9 cellular contexts compared by ENCODE assay signal in genomic region chr13:94345374-94346195, GRCh38.
A peak's percentile ranks its signal among the peaks of the same experiment; 100 is the strongest.
DNase-seq lines count a peak whose midpoint lies in the region; ATAC-seq, FAIRE-seq and TF ChIP-seq lines count a peak whose summit lies in the region.
"Had no signal": no experiment of that assay in that cellular context is flagged by ENCODE, and none has a peak within 500 bp of the region (broad histone marks: within the 10 kb centered on the region; RNA-seq: fewer than 3 reads in every experiment).

No MANE protein-coding gene starts in this region.

- H3K4me3 Mint-ChIP-seq in naive thymus-derived CD4-positive, alpha-beta T cell = peak overlapping the region in 1 of 10 donors; percentile 40
- no peak overlapping the region for H3K4me3 Mint-ChIP-seq in activated naive CD4-positive, alpha-beta T cell treated with anti-CD3 and anti-CD28 coated beads for 36 hours
- H3K4me3 Mint-ChIP-seq in CD14-positive monocyte = no peak overlapping the region

- DNase-seq in NCI-H1092 treated with DMSO at 0.1 percent for 48 hours (lab: John Stamatoyannopoulos, UW) (peak; percentile 63), K562 (ENCODE audit: extremely low read depth in 1 of 4, low spot score in 3 of 4) (no peak), NCI-H128 (lab: John Stamatoyannopoulos, UW; ENCODE audit: unreplicated experiment) (no peak), middle frontal gyrus (ENCODE audit: extremely low spot score, low spot score) (no peak), CD14-positive monocyte (ENCODE audit: low spot score) (no peak)
- peak in 7 of 9 donors; percentile 23 to 63 (median 48) for DNase-seq in naive thymus-derived CD4-positive, alpha-beta T cell
- DNase-seq in activated naive CD4-positive, alpha-beta T cell treated with anti-CD3 and anti-CD28 coated beads for 36 hours = no peak

- peaks cover 0 to 12% (median 0%) of the 10 kb centered on the region in 5 donors for H3K27me3 Mint-ChIP-seq in naive thymus-derived CD4-positive, alpha-beta T cell
- H3K27me3 Mint-ChIP-seq in activated naive CD4-positive, alpha-beta T cell treated with anti-CD3 and anti-CD28 coated beads for 36 hours (ENCODE audit: low read depth) = peaks cover 4% of the 10 kb centered on the region
- peaks cover 0 to 2% (median 0%) of the 10 kb centered on the region in 3 donors for H3K27me3 Mint-ChIP-seq in CD14-positive monocyte (ENCODE audit: low read depth in 3 of 3)

- TF ChIP-seq CTCF in K562 (IDR thresholded peaks at IDR 0.05 in 2 of 3, conservative IDR thresholded peaks at IDR 0.05 in 1 of 3; ENCODE audit: insufficient read depth in 2 of 3, low read depth in 1 of 3, low read length in 3 of 3) = no peak
- TF ChIP-seq CTCF in CD14-positive monocyte (IDR thresholded peaks at IDR 0.05) = no peak

- no peaks in the 10 kb centered on the region for H3K79me2 ChIP-seq in K562 (ENCODE audit: control insufficient read depth, insufficient read depth, low read length)

- no peak for TF ChIP-seq EP300 in K562 (IDR thresholded peaks at IDR 0.05; ENCODE audit: low read length)

- no peak overlapping the region for H2AFZ ChIP-seq in K562 (ENCODE audit: low read depth, low read length)

- H3K9me3 ChIP-seq in K562 (replicated peaks; ENCODE audit: control insufficient read depth, insufficient read depth, low read depth, low read length) = no peaks in the 10 kb centered on the region
- H3K9me3 ChIP-seq in naive thymus-derived CD4-positive, alpha-beta T cell (ENCODE audit: control insufficient read depth in 2 of 3, low read length in 3 of 3) = no peaks in the 10 kb centered on the region

- H3K4me1 Mint-ChIP-seq in naive thymus-derived CD4-positive, alpha-beta T cell = peaks cover 4 to 18% (median 8%) of the 10 kb centered on the region in 7 donors
- peaks cover 24% of the 10 kb centered on the region for H3K4me1 Mint-ChIP-seq in activated naive CD4-positive, alpha-beta T cell treated with anti-CD3 and anti-CD28 coated beads for 36 hours (ENCODE audit: low read depth)
- no peaks in the 10 kb centered on the region for H3K4me1 Mint-ChIP-seq in CD14-positive monocyte

- BruUV-seq in K562 (replicated peaks; lab: Mats Ljungman, UMichigan) = no TSS peak

- no peak overlapping the region for H3K27ac Mint-ChIP-seq in naive thymus-derived CD4-positive, alpha-beta T cell
- no peak overlapping the region for H3K27ac Mint-ChIP-seq in activated naive CD4-positive, alpha-beta T cell treated with anti-CD3 and anti-CD28 coated beads for 36 hours
- H3K27ac Mint-ChIP-seq in CD14-positive monocyte = no peak overlapping the region

- no peak for FAIRE-seq in K562 (lab: Jason Lieb, UNC)

- no peaks in the 10 kb centered on the region for H3K9me1 ChIP-seq in K562 (ENCODE audit: control insufficient read depth, insufficient read depth, low read length)

- H3K27ac ChIP-seq in K562 (ENCODE audit: extremely low read depth, low read depth, low read length) = no peak overlapping the region
- H3K27ac ChIP-seq in naive thymus-derived CD4-positive, alpha-beta T cell (ENCODE audit: low read depth, low read length) = no peak overlapping the region

- no peak overlapping the region for H3K9ac ChIP-seq in K562 (ENCODE audit: insufficient read depth in 1 of 2, low read depth in 2 of 2, low read length in 2 of 2)

- under 1% methylated on average over 8 of the region's 8 CpGs for WGBS in K562 (ENCODE audit: insufficient coverage, low coverage, missing lambda C conversion rate)

- H3K27me3 ChIP-seq in K562 (ENCODE audit: control insufficient read depth in 2 of 2, insufficient read depth in 2 of 2, low read length in 2 of 2) = no peaks in the 10 kb centered on the region
- H3K27me3 ChIP-seq in naive thymus-derived CD4-positive, alpha-beta T cell (ENCODE audit: control insufficient read depth in 2 of 2, insufficient read depth in 2 of 2, low read length in 2 of 2) = no peaks in the 10 kb centered on the region

- POLR2A ChIA-PET in K562 (lab: Yijun Ruan, JAX) = interaction anchor here (0.6 kb wide), 1 partner anchor 1379 kb away, joined by 3 read pairs; no protein-coding TSS in a partner anchor
- POLR2A ChIA-PET in naive thymus-derived CD4-positive, alpha-beta T cell (lab: Charles Lee) = interaction anchor here (0.5 kb wide), 1 partner anchor 675 kb away, joined by 4 read pairs; no protein-coding TSS in a partner anchor

- CTCF ChIA-PET in K562 (lab: Yijun Ruan, JAX; ENCODE audit: low intra/inter-chr PET ratio) = no interaction called here
- CTCF ChIA-PET in naive thymus-derived CD4-positive, alpha-beta T cell (lab: Charles Lee) = interaction anchor here (0.6 to 1.8 kb wide), 10 partner anchors 17 to 601 kb away, joined by 3 to 5 read pairs (median 4); no protein-coding TSS in a partner anchor
- CTCF ChIA-PET in activated naive CD4-positive, alpha-beta T cell treated with anti-CD3 and anti-CD28 coated beads for 36 hours (lab: Charles Lee) = interaction anchor here (0.8 to 1.5 kb wide), 6 partner anchors 9 to 317 kb away, joined by 3 to 4 read pairs (median 3); no protein-coding TSS in a partner anchor

- no peak overlapping the region for H3K4me2 ChIP-seq in K562 (ENCODE audit: insufficient read depth, low read length)

- H3K4me3 ChIP-seq in K562 = no peak overlapping the region
- no peak overlapping the region for H3K4me3 ChIP-seq in naive thymus-derived CD4-positive, alpha-beta T cell (ENCODE audit: low read length)

- peaks cover 0 to 2% (median 0%) of the 10 kb centered on the region in 5 donors for H3K36me3 Mint-ChIP-seq in naive thymus-derived CD4-positive, alpha-beta T cell
- H3K36me3 Mint-ChIP-seq in activated naive CD4-positive, alpha-beta T cell treated with anti-CD3 and anti-CD28 coated beads for 36 hours (ENCODE audit: low read depth) = no peaks in the 10 kb centered on the region
- no peaks in the 10 kb centered on the region for H3K36me3 Mint-ChIP-seq in CD14-positive monocyte
- H3K36me3 Mint-ChIP-seq: activated naive CD4-positive, alpha-beta T cell treated with anti-CD3 and anti-CD28 coated beads, Interleukin-2, amount 50 U/mL, for 72 hours had no signal

- ATAC-seq in GM18511 (IDR thresholded peaks at IDR 0.05; ENCODE audit: unreplicated experiment) (peak; percentile 67), K562 (no peak)
- ATAC-seq in naive thymus-derived CD4-positive, alpha-beta T cell = peak; percentile 73

- in situ Hi-C loops in K562 (cut with MboI) = no loop called here

- no peak for TF ChIP-seq RAD21 in K562 (CRISPR knock-in tag; conservative IDR thresholded peaks at IDR 0.05 in 1 of 2, IDR thresholded peaks at IDR 0.05 in 1 of 2)

- no peaks in the 10 kb centered on the region for H4K20me1 ChIP-seq in K562 (replicated peaks; ENCODE audit: control insufficient read depth, insufficient read depth, low read length)

- H3K9me3 Mint-ChIP-seq in naive thymus-derived CD4-positive, alpha-beta T cell = no peaks in the 10 kb centered on the region
- no peaks in the 10 kb centered on the region for H3K9me3 Mint-ChIP-seq in activated naive CD4-positive, alpha-beta T cell treated with anti-CD3 and anti-CD28 coated beads for 36 hours
- H3K9me3 Mint-ChIP-seq in CD14-positive monocyte = no peaks in the 10 kb centered on the region
- H3K9me3 Mint-ChIP-seq: activated naive CD4-positive, alpha-beta T cell treated with anti-CD3 and anti-CD28 coated beads, Interleukin-2, amount 50 U/mL, for 72 hours had no signal

- no peaks in the 10 kb centered on the region for H3K36me3 ChIP-seq in K562 (ENCODE audit: control insufficient read depth, insufficient read depth, low read length)
- H3K36me3 ChIP-seq in naive thymus-derived CD4-positive, alpha-beta T cell (ENCODE audit: control insufficient read depth in 2 of 3, insufficient read depth in 3 of 3, low read length in 3 of 3) = no peaks in the 10 kb centered on the region

- no peaks in the 10 kb centered on the region for H3K4me1 ChIP-seq in K562 (replicated peaks in 1 of 2; ENCODE audit: control insufficient read depth in 2 of 2, insufficient read depth in 2 of 2, low read length in 2 of 2)
- H3K4me1 ChIP-seq in naive thymus-derived CD4-positive, alpha-beta T cell (ENCODE audit: control insufficient read depth in 2 of 2, insufficient read depth in 2 of 2, low read length in 2 of 2) = no peaks in the 10 kb centered on the region

- no peak for TF ChIP-seq POLR2A in K562 (conservative IDR thresholded peaks at IDR 0.05)

- intact Hi-C loops in K562 (cut with micrococcal nuclease) (no loop called here), CD14-positive monocyte (cut with micrococcal nuclease) (no loop called here)
- intact Hi-C loops in naive thymus-derived CD4-positive, alpha-beta T cell (cut with micrococcal nuclease) = loop anchor here (1.0 to 10.0 kb wide), 6 partner anchors 18 to 701 kb away; no protein-coding TSS in a partner anchor
- intact Hi-C loops in activated naive CD4-positive, alpha-beta T cell treated with anti-CD3 and anti-CD28 coated beads for 36 hours (cut with micrococcal nuclease) = loop anchor here (1.0 to 5.0 kb wide), 4 partner anchors 16 to 153 kb away; no protein-coding TSS in a partner anchor

TF ChIP-seq in K562, 482 proteins besides CTCF, POLR2A, EP300 and RAD21 (continues in another document):
- TF ChIP-seq, protein P1, sequence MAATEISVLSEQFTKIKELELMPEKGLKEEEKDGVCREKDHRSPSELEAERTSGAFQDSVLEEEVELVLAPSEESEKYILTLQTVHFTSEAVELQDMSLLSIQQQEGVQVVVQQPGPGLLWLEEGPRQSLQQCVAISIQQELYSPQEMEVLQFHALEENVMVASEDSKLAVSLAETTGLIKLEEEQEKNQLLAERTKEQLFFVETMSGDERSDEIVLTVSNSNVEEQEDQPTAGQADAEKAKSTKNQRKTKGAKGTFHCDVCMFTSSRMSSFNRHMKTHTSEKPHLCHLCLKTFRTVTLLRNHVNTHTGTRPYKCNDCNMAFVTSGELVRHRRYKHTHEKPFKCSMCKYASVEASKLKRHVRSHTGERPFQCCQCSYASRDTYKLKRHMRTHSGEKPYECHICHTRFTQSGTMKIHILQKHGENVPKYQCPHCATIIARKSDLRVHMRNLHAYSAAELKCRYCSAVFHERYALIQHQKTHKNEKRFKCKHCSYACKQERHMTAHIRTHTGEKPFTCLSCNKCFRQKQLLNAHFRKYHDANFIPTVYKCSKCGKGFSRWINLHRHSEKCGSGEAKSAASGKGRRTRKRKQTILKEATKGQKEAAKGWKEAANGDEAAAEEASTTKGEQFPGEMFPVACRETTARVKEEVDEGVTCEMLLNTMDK (IDR thresholded peaks at IDR 0.05; ENCODE audit: borderline replicate concordance, insufficient read depth, low read depth, low read length, poor library complexity, severe bottlenecking) = peak; percentile 14
- TF ChIP-seq ZNF830 (CRISPR knock-in tag; IDR thresholded peaks at IDR 0.05) = no peak
- TF ChIP-seq EP400 (IDR thresholded peaks at IDR 0.05) = no peak

Comparison
In these comparisons a context has a peak if more than half of its experiments do, and no peak if none do; other contexts are left out.
1. DNase-seq: peak in NCI-H1092 treated with DMSO at 0.1 percent for 48 hours (single experiment) and naive thymus-derived CD4-positive, alpha-beta T cell (7 of 9); none in K562 (0 of 4), NCI-H128 (single experiment), activated naive CD4-positive, alpha-beta T cell treated with anti-CD3 and anti-CD28 coated beads for 36 hours (single experiment), middle frontal gyrus (single experiment) and CD14-positive monocyte (single experiment).
2. intact Hi-C loops: an anchor here in naive thymus-derived CD4-positive, alpha-beta T cell (1.0 to 10.0 kb wide) and activated naive CD4-positive, alpha-beta T cell treated with anti-CD3 and anti-CD28 coated beads for 36 hours (1.0 to 5.0 kb wide); none called in K562 and CD14-positive monocyte.